8 cellular contexts compared by ENCODE assay signal in genomic region chr9:122125158-122125890, GRCh38. TPM values are rescaled to one million over a fixed set of nuclear protein-coding genes. Genes with fewer than 3 reads are reported as not detected.
A peak's percentile ranks its signal among the peaks of the same experiment; 100 is the strongest.
DNase-seq lines count a peak whose midpoint lies in the region; ATAC-seq and TF ChIP-seq lines count a peak whose summit lies in the region.

No MANE protein-coding gene starts in this region.

- H3K27me3 ChIP-seq in breast epithelium, result peaks cover 0 to 26% of the 10 kb centered on the region in 2 donors

- TF ChIP-seq POLR2A in breast epithelium (IDR thresholded peaks at IDR 0.05), result no peak

- H3K4me3 ChIP-seq in breast epithelium, result no peak overlapping the region

- peak; percentile 62 for ATAC-seq in HG02763 (IDR thresholded peaks at IDR 0.05; ENCODE audit: unreplicated experiment)

- H3K27ac ChIP-seq in breast epithelium, result no peak overlapping the region

- intact Hi-C loops in breast epithelium (cut with DNase I; ENCODE audit: low total_unique reads), result no loop called here

- no peaks in the 10 kb centered on the region for H3K9me3 ChIP-seq in breast epithelium

- TF ChIP-seq CTCF in breast epithelium (IDR thresholded peaks at IDR 0.05), result peak; percentile 83 to 95 (median 95)

- peak; percentile 79 for DNase-seq in EL
- DNase-seq in NCI-H2196 (lab: John Stamatoyannopoulos, UW; ENCODE audit: unreplicated experiment), result peak; percentile 71
- peak; percentile 48 to 66 (median 59) for DNase-seq in activated CD4-positive, CD25-positive, alpha-beta regulatory T cell (lab: John Stamatoyannopoulos, UW)
- peak; percentile 65 to 83 for DNase-seq in breast epithelium (ENCODE audit: low spot score in 2 of 2)
- peak; percentile 93 for DNase-seq in islet precursor cell
- DNase-seq in stimulated activated CD4-positive, alpha-beta T cell treated with anti-CD3 and anti-CD28 coated beads, Interleukin-15, amount 100 ng/mL, for 48 hours (ENCODE audit: low read depth in 2 of 2), result peak; percentile 43 to 76
- no peak for DNase-seq in GF-D8 (lab: John Stamatoyannopoulos, UW)

- H3K36me3 ChIP-seq in breast epithelium, result no peaks in the 10 kb centered on the region

- H3K4me1 ChIP-seq in breast epithelium, result no peaks in the 10 kb centered on the region

RNA-seq across cellular contexts. Expression of gene TTLL11, which starts 32.2 kb away (rescaled TPM):
- total RNA-seq in breast epithelium, result 10 to 100 TPM in 1 of 3 donors, 1 to 10 TPM in 2; 9.0 to 12.1 (median 10.0) TPM

RNA-seq across cellular contexts. Expression of gene NDUFA8, which starts 34.3 kb away (rescaled TPM):
- 10 to 100 TPM; 30.4 to 37.5 (median 30.5) TPM for total RNA-seq in breast epithelium

RNA-seq across cellular contexts. Expression of gene MORN5, which starts 34.4 kb away (rescaled TPM):
- not detected for total RNA-seq in breast epithelium
